8 cellular contexts compared by ENCODE assay signal in the genomic region with DNA sequence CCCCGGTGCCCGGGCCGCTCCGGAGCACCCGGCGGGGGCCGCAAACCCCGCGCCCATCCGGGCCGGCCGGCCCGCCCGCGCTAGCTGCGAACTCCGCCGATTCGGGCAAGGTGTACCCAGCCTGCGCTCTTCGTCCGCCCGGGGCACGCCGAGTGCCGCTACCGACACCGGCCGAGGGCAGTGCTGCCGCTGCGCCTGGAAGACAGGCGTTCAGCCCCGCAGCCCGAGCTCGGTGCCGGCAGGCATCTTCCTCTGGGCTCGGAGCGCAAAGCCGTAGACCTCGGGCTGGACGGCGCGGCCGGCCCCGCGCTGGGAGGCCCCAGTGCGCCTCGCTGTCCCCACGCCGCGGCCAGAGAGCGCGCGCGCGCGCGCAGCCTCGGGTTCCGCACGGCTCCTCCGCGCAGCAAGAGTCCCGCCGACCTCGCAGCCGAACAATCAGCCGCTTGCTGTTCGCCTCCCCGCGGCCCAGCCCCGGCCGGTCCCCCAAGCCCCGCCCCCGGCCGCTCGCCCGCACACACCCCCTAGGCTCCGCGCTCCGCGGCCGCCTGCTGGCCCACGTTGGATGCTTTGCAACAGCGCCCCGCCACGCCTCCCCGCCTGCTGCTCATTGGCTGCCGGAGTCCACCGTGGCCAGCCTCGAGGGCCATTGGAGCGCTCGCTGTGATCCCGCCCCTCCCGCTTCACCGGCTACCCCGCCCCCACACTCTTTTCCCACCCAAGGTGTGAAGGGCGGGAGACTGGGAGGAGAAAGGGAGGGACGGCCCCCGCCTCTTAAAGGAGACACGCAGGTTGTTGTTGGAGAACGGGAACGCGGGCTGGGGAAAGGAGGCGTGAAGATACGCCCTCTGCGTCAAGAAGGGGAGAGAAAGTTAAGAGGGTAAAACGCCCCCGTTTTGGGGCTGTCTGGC. TPM values are rescaled to one million over a fixed set of nuclear protein-coding genes. Genes with fewer than 3 reads are reported as not detected.
DNase-seq lines count a peak whose midpoint lies in the region; ATAC-seq, FAIRE-seq and TF ChIP-seq lines count a peak whose summit lies in the region.

A gene with protein sequence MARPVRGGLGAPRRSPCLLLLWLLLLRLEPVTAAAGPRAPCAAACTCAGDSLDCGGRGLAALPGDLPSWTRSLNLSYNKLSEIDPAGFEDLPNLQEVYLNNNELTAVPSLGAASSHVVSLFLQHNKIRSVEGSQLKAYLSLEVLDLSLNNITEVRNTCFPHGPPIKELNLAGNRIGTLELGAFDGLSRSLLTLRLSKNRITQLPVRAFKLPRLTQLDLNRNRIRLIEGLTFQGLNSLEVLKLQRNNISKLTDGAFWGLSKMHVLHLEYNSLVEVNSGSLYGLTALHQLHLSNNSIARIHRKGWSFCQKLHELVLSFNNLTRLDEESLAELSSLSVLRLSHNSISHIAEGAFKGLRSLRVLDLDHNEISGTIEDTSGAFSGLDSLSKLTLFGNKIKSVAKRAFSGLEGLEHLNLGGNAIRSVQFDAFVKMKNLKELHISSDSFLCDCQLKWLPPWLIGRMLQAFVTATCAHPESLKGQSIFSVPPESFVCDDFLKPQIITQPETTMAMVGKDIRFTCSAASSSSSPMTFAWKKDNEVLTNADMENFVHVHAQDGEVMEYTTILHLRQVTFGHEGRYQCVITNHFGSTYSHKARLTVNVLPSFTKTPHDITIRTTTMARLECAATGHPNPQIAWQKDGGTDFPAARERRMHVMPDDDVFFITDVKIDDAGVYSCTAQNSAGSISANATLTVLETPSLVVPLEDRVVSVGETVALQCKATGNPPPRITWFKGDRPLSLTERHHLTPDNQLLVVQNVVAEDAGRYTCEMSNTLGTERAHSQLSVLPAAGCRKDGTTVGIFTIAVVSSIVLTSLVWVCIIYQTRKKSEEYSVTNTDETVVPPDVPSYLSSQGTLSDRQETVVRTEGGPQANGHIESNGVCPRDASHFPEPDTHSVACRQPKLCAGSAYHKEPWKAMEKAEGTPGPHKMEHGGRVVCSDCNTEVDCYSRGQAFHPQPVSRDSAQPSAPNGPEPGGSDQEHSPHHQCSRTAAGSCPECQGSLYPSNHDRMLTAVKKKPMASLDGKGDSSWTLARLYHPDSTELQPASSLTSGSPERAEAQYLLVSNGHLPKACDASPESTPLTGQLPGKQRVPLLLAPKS (minus strand): TSS at position 448 of the 908 bp plus-strand sequence. CDS start 615 bp downstream, outside the sequence.

- no peaks in the 10 kb centered on the region for H3K36me3 ChIP-seq in NT2/D1 (ENCODE audit: insufficient read depth, insufficient read length, low read length)
- H3K36me3 ChIP-seq in endothelial cell of umbilical vein (ENCODE audit: control insufficient read depth in 2 of 2, extremely low read depth in 1 of 2, insufficient read depth in 2 of 2, low read length in 2 of 2), result no peaks in the 10 kb centered on the region

- H3K9ac ChIP-seq in NT2/D1 (ENCODE audit: insufficient read length, low read depth), result peak within 1 kb of the TSS; percentile 96
- peak within 1 kb of the TSS; percentile 76 for H3K9ac ChIP-seq in endothelial cell of umbilical vein (replicated peaks; ENCODE audit: extremely low read depth, insufficient read depth, low read length)

- H3K27me3 ChIP-seq in NT2/D1 (ENCODE audit: insufficient read depth, insufficient read length), result peaks cover 23% of the 10 kb centered on the region
- H3K27me3 ChIP-seq in endothelial cell of umbilical vein (ENCODE audit: control insufficient read depth in 2 of 2, insufficient read depth in 2 of 2, low read length in 2 of 2), result peaks cover 13 to 18% of the 10 kb centered on the region in 2 experiments

- H3K4me2 ChIP-seq in endothelial cell of umbilical vein (ENCODE audit: insufficient read depth, low read length), result peak within 1 kb of the TSS; percentile 64

- H2AFZ ChIP-seq in endothelial cell of umbilical vein (ENCODE audit: low read depth, low read length), result peak within 1 kb of the TSS; percentile 86

- ATAC-seq in GM21381 (IDR thresholded peaks at IDR 0.05; ENCODE audit: unreplicated experiment), result peak; percentile 98

- TF ChIP-seq CTCF in endothelial cell of umbilical vein (IDR thresholded peaks at IDR 0.05; ENCODE audit: extremely low read depth in 1 of 2, insufficient read depth in 1 of 2, low read depth in 1 of 2, low read length in 2 of 2), result peak in 1 of 2 donors; percentile 48

- H3K79me2 ChIP-seq in endothelial cell of umbilical vein (ENCODE audit: control insufficient read depth, insufficient read depth, low read length), result peaks cover 37% of the 10 kb centered on the region

- intact Hi-C loops in endothelial cell of umbilical vein (cut with micrococcal nuclease), result loop anchor here (1.0 to 2.0 kb wide), 8 partner anchors 28 to 497 kb away; a partner anchor contains a TSS

- H3K4me1 ChIP-seq in NT2/D1 (ENCODE audit: insufficient read depth, insufficient read length) (peaks cover 2% of the 10 kb centered on the region), endothelial cell of umbilical vein (ENCODE audit: control insufficient read depth, extremely low read depth, insufficient read depth, low read length) (peaks cover 14% of the 10 kb centered on the region)

- H3K9me1 ChIP-seq in endothelial cell of umbilical vein (replicated peaks; ENCODE audit: control insufficient read depth, extremely low read depth, insufficient read depth, low read length), result no peaks in the 10 kb centered on the region

- H3K27ac ChIP-seq in endothelial cell of umbilical vein (ENCODE audit: insufficient read depth, low read depth, low read length), result peak within 1 kb of the TSS; percentile 69

- CTCF ChIA-PET in endothelial cell of umbilical vein (lab: Charles Lee), result interaction anchor here (0.9 to 2.6 kb wide), 3 partner anchors 20 to 100 kb away, joined by 3 to 10 read pairs (median 3); no protein-coding TSS in a partner anchor

- no peaks in the 10 kb centered on the region for H4K20me1 ChIP-seq in endothelial cell of umbilical vein (replicated peaks; ENCODE audit: control insufficient read depth, extremely low read depth, insufficient read depth, low read length)

- no TSS peak for BruUV-seq in endothelial cell of umbilical vein (replicated peaks; lab: Mats Ljungman, UMichigan)

- H3K9me3 ChIP-seq in NT2/D1 (ENCODE audit: insufficient read depth, low read length) (no peaks in the 10 kb centered on the region), endothelial cell of umbilical vein (replicated peaks; ENCODE audit: control insufficient read depth, insufficient read depth, low read length) (no peaks in the 10 kb centered on the region)

- dilution Hi-C loops in endothelial cell of umbilical vein (cut with MboI; ENCODE audit: extremely low pct_ligation_motif_present, low sequenced_read_pairs), result no loop called here

- POLR2A ChIA-PET in endothelial cell of umbilical vein (lab: Charles Lee), result no interaction called here

- FAIRE-seq in HTR-8/SVneo (lab: Jason Lieb, UNC), result peak; percentile 97
- FAIRE-seq in endothelial cell of umbilical vein (lab: Jason Lieb, UNC), result peak; percentile 96

- H3K4me3 ChIP-seq in NT2/D1 (ENCODE audit: insufficient read length, low read depth) (peak within 1 kb of the TSS; percentile 96), endothelial cell of umbilical vein (replicated peaks in 1 of 3; ENCODE audit: insufficient read depth in 1 of 3, low read depth in 1 of 3, low read length in 3 of 3) (peak within 1 kb of the TSS; percentile 70 to 93 (median 90))

- TF ChIP-seq POLR2A in endothelial cell of umbilical vein (IDR thresholded peaks at IDR 0.05; ENCODE audit: low read depth, low read length), result peak; percentile 80

- DNase-seq in COR-L47 (lab: John Stamatoyannopoulos, UW) (peak; percentile 91), HTR-8/SVneo (ENCODE audit: insufficient read length, low spot score) (peak; percentile 94), NT2/D1 (ENCODE audit: low read depth, low spot score) (peak; percentile 98), endothelial cell of umbilical vein (ENCODE audit: low read depth, low spot score) (peak; percentile 99), midbrain (lab: John Stamatoyannopoulos, UW) (peak; percentile 99)
- peak; percentile 97 for DNase-seq in activated CD8-positive, alpha-beta memory T cell treated with anti-CD3 and anti-CD28 coated beads, Interleukin-2, amount 50 U/mL, for 48 hours
- peak; percentile 99 for DNase-seq in stimulated activated CD8-positive, alpha-beta memory T cell treated with anti-CD3 and anti-CD28 coated beads, Interleukin-15, amount 100 ng/mL, for 48 hours (ENCODE audit: low read depth in 2 of 2)

TF ChIP-seq in endothelial cell of umbilical vein, 7 proteins besides CTCF, POLR2A, EP300 and RAD21:
- TF ChIP-seq FOS (IDR thresholded peaks at IDR 0.05; ENCODE audit: borderline replicate concordance, insufficient read depth, low read length), result no peak
- no peak for TF ChIP-seq MYC (IDR thresholded peaks at IDR 0.05; ENCODE audit: low read depth, low read length)
- TF ChIP-seq GATA2 (IDR thresholded peaks at IDR 0.05; ENCODE audit: insufficient read depth, insufficient read length, low read depth, low read length), result no peak
- TF ChIP-seq, protein P1, sequence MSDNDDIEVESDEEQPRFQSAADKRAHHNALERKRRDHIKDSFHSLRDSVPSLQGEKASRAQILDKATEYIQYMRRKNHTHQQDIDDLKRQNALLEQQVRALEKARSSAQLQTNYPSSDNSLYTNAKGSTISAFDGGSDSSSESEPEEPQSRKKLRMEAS (IDR thresholded peaks at IDR 0.05; ENCODE audit: insufficient read depth, insufficient read length), result peak; percentile 32
- no peak for TF ChIP-seq JUN (IDR thresholded peaks at IDR 0.05; ENCODE audit: borderline replicate concordance, insufficient read depth, insufficient read length, low read depth)
- no peak for TF ChIP-seq EZH2 (IDR thresholded peaks at IDR 0.05; ENCODE audit: borderline replicate concordance, low read depth, low read length, severe bottlenecking)
- peak; percentile 78 for TF ChIP-seq POLR2AphosphoS5 (IDR thresholded peaks at IDR 0.05; ENCODE audit: insufficient read depth, low read depth, low read length)

RNA-seq across cellular contexts. Expression of the gene that starts here (rescaled TPM):
- 42.0 and 52.2 TPM in 2 replicates for total RNA-seq in endothelial cell of umbilical vein
- 42.9 and 50.3 TPM in 2 replicates for polyA plus RNA-seq in endothelial cell of umbilical vein
- polyA plus RNA-seq in endothelial cell of umbilical vein (2011; cell fraction: cytosol; rRNA removed), result 39.7 and 42.1 TPM in 2 replicates
- 95.9 and 117 TPM in 2 replicates for polyA plus RNA-seq in endothelial cell of umbilical vein (2011; cell fraction: nucleus; rRNA removed)
- polyA plus RNA-seq in endothelial cell of umbilical vein (2012), result 27.0 and 38.8 TPM in 2 replicates
- polyA minus RNA-seq in endothelial cell of umbilical vein, result 133 and 193 TPM in 2 replicates
- polyA minus RNA-seq in endothelial cell of umbilical vein (2011; cell fraction: cytosol; rRNA and poly(A)+ RNA removed), result 1.8 TPM
- 67.0 and 113 TPM in 2 replicates for polyA minus RNA-seq in endothelial cell of umbilical vein (2011; cell fraction: nucleus; rRNA and poly(A)+ RNA removed)

Comparison
In these comparisons a context has a peak if more than half of its experiments do, and no peak if none do; other contexts are left out.
1. Peak in every context shown above with its lines: DNase-seq, ATAC-seq, H3K4me3 ChIP-seq and H3K27ac ChIP-seq.